In the genomic region with DNA sequence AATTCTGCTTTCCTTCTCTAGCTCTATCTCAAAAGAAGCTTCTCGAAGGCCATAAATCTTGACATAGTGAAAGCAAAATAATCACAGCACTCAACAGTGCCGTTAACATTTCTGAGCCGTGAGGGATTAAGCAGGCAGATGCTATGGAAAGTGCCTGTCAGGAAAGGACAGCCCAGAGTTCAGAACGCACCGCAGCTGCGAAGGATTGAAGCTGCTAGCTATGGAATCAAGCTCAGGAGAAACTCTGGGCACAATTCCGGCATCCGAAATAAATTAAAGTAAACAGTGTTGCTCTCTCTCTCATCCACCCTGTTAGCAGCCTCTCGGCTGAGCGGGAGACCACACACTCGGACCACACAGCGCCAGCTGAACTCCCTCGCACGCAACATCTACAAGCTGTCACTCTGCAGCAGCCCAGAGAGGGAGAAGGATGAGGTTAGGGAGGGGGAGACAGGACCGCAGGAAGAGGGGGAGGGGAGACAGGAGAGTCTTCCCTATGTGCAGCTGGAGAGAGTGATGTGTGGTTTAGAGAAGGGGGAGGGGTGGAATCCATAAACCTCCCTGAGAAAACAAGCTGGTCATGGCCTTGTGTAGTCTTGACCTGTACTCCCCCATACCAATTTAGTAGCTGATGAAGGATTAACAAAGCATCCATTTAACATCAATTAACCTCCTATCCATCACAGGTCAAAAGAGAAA, we compare ENCODE assay signal across 8 cellular contexts. TPM values are rescaled to one million over a fixed set of nuclear protein-coding genes. Genes with fewer than 3 reads are reported as not detected.
A peak's percentile ranks its signal among the peaks of the same experiment; 100 is the strongest.
DNase-seq lines count a peak whose midpoint lies in the region; ATAC-seq and TF ChIP-seq lines count a peak whose summit lies in the region.

No MANE protein-coding gene starts in this region.

- H3K36me3 Mint-ChIP-seq in activated T-cell treated with anti-CD3 and anti-CD28 coated beads, Interleukin-2, amount 50 U/mL, for 4 hours (ENCODE audit: insufficient read depth) = peaks cover 16% of the 10 kb centered on the region

- no peak for TF ChIP-seq POLR2A in gastroesophageal sphincter (IDR thresholded peaks at IDR 0.05)
- TF ChIP-seq POLR2A in sigmoid colon (IDR thresholded peaks at IDR 0.05) = no peak

- no peaks in the 10 kb centered on the region for H3K27me3 ChIP-seq in BLaER1
- H3K27me3 ChIP-seq in SJCRH30 = no peaks in the 10 kb centered on the region
- H3K27me3 ChIP-seq in gastroesophageal sphincter = no peaks in the 10 kb centered on the region
- no peaks in the 10 kb centered on the region for H3K27me3 ChIP-seq in sigmoid colon

- DNase-seq in HFF-Myc (ENCODE audit: extremely low read depth, low read depth) = peak; percentile 72
- DNase-seq in SJCRH30 = peak; percentile 83 to 86
- no peak for DNase-seq in sigmoid colon
- no peak for DNase-seq in SKM-1 (lab: John Stamatoyannopoulos, UW; ENCODE audit: unreplicated experiment)
- DNase-seq in activated T-cell treated with anti-CD3 and anti-CD28 coated beads, Interleukin-2, amount 50 U/mL, for 4 hours = no peak

- peak; percentile 53 for ATAC-seq in gastroesophageal sphincter
- no peak for ATAC-seq in HG03457 (IDR thresholded peaks at IDR 0.05; ENCODE audit: unreplicated experiment)
- ATAC-seq in activated T-cell treated with anti-CD3 and anti-CD28 coated beads, Interleukin-2, amount 50 U/mL, for 4 hours = no peak

- H3K4me3 ChIP-seq in BLaER1 (no peak overlapping the region), HFF-Myc (replicated peaks; ENCODE audit: low read depth, low read length) (peak overlapping the region; percentile 32), SJCRH30 (peak overlapping the region; percentile 29), gastroesophageal sphincter (peak overlapping the region; percentile 33 to 45), sigmoid colon (peak overlapping the region; percentile 14 to 40 (median 28))

- peaks cover 15% of the 10 kb centered on the region for H3K36me3 ChIP-seq in BLaER1
- no peaks in the 10 kb centered on the region for H3K36me3 ChIP-seq in SJCRH30
- H3K36me3 ChIP-seq in gastroesophageal sphincter = no peaks in the 10 kb centered on the region
- no peaks in the 10 kb centered on the region for H3K36me3 ChIP-seq in sigmoid colon

- H3K4me1 Mint-ChIP-seq in activated T-cell treated with anti-CD3 and anti-CD28 coated beads, Interleukin-2, amount 50 U/mL, for 4 hours (ENCODE audit: low read depth) = peaks cover 52% of the 10 kb centered on the region

- peaks cover 10% of the 10 kb centered on the region for H3K4me1 ChIP-seq in BLaER1
- peaks cover 18% of the 10 kb centered on the region; the same call in 1 of the 2 replicates for H3K4me1 ChIP-seq in SJCRH30
- peaks cover 0 to 76% (median 8%) of the 10 kb centered on the region in 3 donors for H3K4me1 ChIP-seq in gastroesophageal sphincter
- H3K4me1 ChIP-seq in sigmoid colon = peaks cover 0 to 52% (median 31%) of the 10 kb centered on the region in 4 donors

- H3K4me2 ChIP-seq in BLaER1 = peak overlapping the region; percentile 42

- TF ChIP-seq EP300 in gastroesophageal sphincter (IDR thresholded peaks at IDR 0.05) = no peak
- no peak for TF ChIP-seq EP300 in sigmoid colon (IDR thresholded peaks at IDR 0.05)

- H3K9ac ChIP-seq in BLaER1 = no peak overlapping the region

- no peak overlapping the region for H3K4me3 Mint-ChIP-seq in activated T-cell treated with anti-CD3 and anti-CD28 coated beads, Interleukin-2, amount 50 U/mL, for 4 hours

- H3K27me3 Mint-ChIP-seq in activated T-cell treated with anti-CD3 and anti-CD28 coated beads, Interleukin-2, amount 50 U/mL, for 4 hours (ENCODE audit: low read depth) = no peaks in the 10 kb centered on the region

- WGBS in gastroesophageal sphincter (ENCODE audit: low coverage in 1 of 2), 2 donors = 5 to 7% methylated on average over 8 of the region's 15 CpGs
- 64 to 84% methylated on average over 15 of the region's 15 CpGs for WGBS in sigmoid colon, 2 donors

- H3K9me3 ChIP-seq in BLaER1 = no peaks in the 10 kb centered on the region
- no peaks in the 10 kb centered on the region for H3K9me3 ChIP-seq in SJCRH30 (replicated peaks)
- H3K9me3 ChIP-seq in gastroesophageal sphincter = no peaks in the 10 kb centered on the region
- H3K9me3 ChIP-seq in sigmoid colon = no peaks in the 10 kb centered on the region

- peaks cover 96% of the 10 kb centered on the region for H4K20me1 ChIP-seq in BLaER1

- H3K9me3 Mint-ChIP-seq in activated T-cell treated with anti-CD3 and anti-CD28 coated beads, Interleukin-2, amount 50 U/mL, for 4 hours = no peaks in the 10 kb centered on the region

- intact Hi-C loops in sigmoid colon (cut with DNase I) = loop anchor here (5.0 kb wide), 1 partner anchor 33 kb away; no protein-coding TSS in a partner anchor

- no peak for TF ChIP-seq CTCF in HFF-Myc (IDR thresholded peaks at IDR 0.05; ENCODE audit: low read depth, low read length, missing control alignments)
- no peak for TF ChIP-seq CTCF in gastroesophageal sphincter (IDR thresholded peaks at IDR 0.05)
- no peak for TF ChIP-seq CTCF in sigmoid colon (IDR thresholded peaks at IDR 0.05)

- H3K27ac ChIP-seq in BLaER1 (no peak overlapping the region), SJCRH30 (peak overlapping the region; percentile 27), gastroesophageal sphincter (peak overlapping the region; percentile 60 to 81 (median 74)), sigmoid colon (peak overlapping the region; percentile 72 to 78 (median 74))

RNA-seq across cellular contexts. Expression of a gene that starts 9.0 kb away (rescaled TPM):
- total RNA-seq in SJCRH30 (2014; rRNA removed; shearing (Covaris generic)) = 20.1 and 22.3 TPM in 2 replicates
- total RNA-seq in gastroesophageal sphincter (10 to 100 TPM; 17.8 to 39.2 (median 25.8) TPM), sigmoid colon (10 to 100 TPM; 15.3 to 23.2 (median 19.1) TPM)
- 1 to 10 TPM; 5.4 to 9.5 (median 7.4) TPM for polyA plus RNA-seq in sigmoid colon
- total RNA-seq in activated T-cell treated with anti-CD3 and anti-CD28 coated beads, Interleukin-2, amount 50 U/mL, for 4 hours = 10 to 100 TPM; 29.8 to 31.3 (median 30.0) TPM

RNA-seq across cellular contexts. Expression of a gene that starts 27.0 kb away (rescaled TPM):
- total RNA-seq in SJCRH30 (2014; rRNA removed; shearing (Covaris generic)) = 0.10 and 0.15 TPM in 2 replicates
- total RNA-seq in gastroesophageal sphincter = 1 to 10 TPM in 2 of 4 donors, under 1 TPM in 1, not detected in 1; 0.77 to 2.3 (median 2.0) TPM
- total RNA-seq in sigmoid colon = 1 to 10 TPM in 2 of 4 donors, under 1 TPM in 2; 0.68 to 3.6 (median 1.2) TPM
- polyA plus RNA-seq in sigmoid colon = under 1 TPM in 1 of 3 donors, not detected in 2; 0.36 TPM
- 1 to 10 TPM; 1.8 to 2.5 (median 2.2) TPM for total RNA-seq in activated T-cell treated with anti-CD3 and anti-CD28 coated beads, Interleukin-2, amount 50 U/mL, for 4 hours

Comparison
In these comparisons a context has a peak if more than half of its experiments do, and no peak if none do; other contexts are left out.
1. DNase-seq: peak in HFF-Myc (single experiment) and SJCRH30 (2 of 2); none in sigmoid colon (single experiment), SKM-1 (single experiment) and activated T-cell treated with anti-CD3 and anti-CD28 coated beads, Interleukin-2, amount 50 U/mL, for 4 hours (single experiment).